In the genomic region with DNA sequence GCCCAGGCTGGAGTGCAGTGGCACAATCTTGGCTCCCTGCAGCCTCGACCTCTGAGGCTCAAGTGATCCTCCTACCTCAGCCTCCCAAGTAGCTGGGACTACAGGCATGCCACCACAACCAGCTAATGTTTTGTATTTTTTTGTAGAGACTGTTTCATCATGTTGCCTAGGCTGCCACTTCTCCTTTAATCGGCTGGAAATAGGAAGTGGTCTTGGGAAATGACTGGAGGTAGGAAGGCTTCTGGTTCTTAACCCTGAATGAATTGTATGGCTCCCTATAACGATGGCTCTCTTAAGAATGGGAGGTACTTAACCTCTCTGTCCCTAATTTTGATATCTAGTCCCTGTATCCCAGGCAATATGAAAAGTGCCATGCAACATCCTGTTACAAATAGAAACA, we compare ENCODE assay signal across 19 cellular contexts.
DNase-seq lines count a peak whose midpoint lies in the region; ATAC-seq lines count a peak whose summit lies in the region.
"Had no signal": no experiment of that assay in that cellular context is flagged by ENCODE, and none has a peak within 500 bp of the region (broad histone marks: within the 10 kb centered on the region; RNA-seq: fewer than 3 reads in every experiment).

No MANE protein-coding gene starts in this region.

- peaks cover 17% of the 10 kb centered on the region for H3K4me1 Mint-ChIP-seq in dendritic cell treated with granulocyte-macrophage colony-stimulating factor and Interleukin-4, amounts not matched to agents 40 ng/mL and 50 ng/mL, for 4 days (ENCODE audit: low read depth)
- H3K4me1 Mint-ChIP-seq: B cell had no signal

- peak; percentile 75 for DNase-seq in SIG-M5 treated with dmso at 0.1 percent for 504 hours (lab: John Stamatoyannopoulos, UW; ENCODE audit: unreplicated experiment)
- DNase-seq in SIG-M5 (lab: John Stamatoyannopoulos, UW): no peak
- DNase-seq in NOMO-1 treated with dmso at 0.1 percent for 144 hours (lab: John Stamatoyannopoulos, UW; ENCODE audit: unreplicated experiment): peak; percentile 12
- no peak for DNase-seq in RPMI8226
- no peak for DNase-seq in NCI-H1092 treated with DMSO at 0.1 percent for 48 hours (lab: John Stamatoyannopoulos, UW)
- DNase-seq: Calu3; CD4-positive, alpha-beta T cell; H9; NCI-H1105 treated with DMSO at 0.1 percent for 48 hours; NCI-H1694; NCI-H510A; NCI-H748 treated with DMSO at 0.1 percent for 48 hours; T-helper 1 cell had no signal

- ATAC-seq in esophagus mucosa: no peak
- no peak for ATAC-seq in HG03095 (IDR thresholded peaks at IDR 0.05; ENCODE audit: unreplicated experiment)
- ATAC-seq: GM12878, Panc1 had no signal

- no peaks in the 10 kb centered on the region for H3K36me3 Mint-ChIP-seq in dendritic cell treated with granulocyte-macrophage colony-stimulating factor and Interleukin-4, amounts not matched to agents 40 ng/mL and 50 ng/mL, for 4 days (ENCODE audit: low read depth)

- H3K27me3 Mint-ChIP-seq in dendritic cell treated with granulocyte-macrophage colony-stimulating factor and Interleukin-4, amounts not matched to agents 40 ng/mL and 50 ng/mL, for 4 days: no peaks in the 10 kb centered on the region
- H3K27me3 Mint-ChIP-seq: CD4-positive, alpha-beta T cell had no signal

- H3K27ac Mint-ChIP-seq in dendritic cell treated with granulocyte-macrophage colony-stimulating factor and Interleukin-4, amounts not matched to agents 40 ng/mL and 50 ng/mL, for 4 days: peak overlapping the region; percentile 68
- H3K27ac Mint-ChIP-seq: B cell; CD4-positive, alpha-beta T cell; H9 had no signal

- no peak overlapping the region for H3K4me3 Mint-ChIP-seq in dendritic cell treated with granulocyte-macrophage colony-stimulating factor and Interleukin-4, amounts not matched to agents 40 ng/mL and 50 ng/mL, for 4 days
- H3K4me3 Mint-ChIP-seq: B cell; CD4-positive, alpha-beta T cell; H9 had no signal

- intact Hi-C loops in dendritic cell treated with granulocyte-macrophage colony-stimulating factor and Interleukin-4, amounts not matched to agents 40 ng/mL and 50 ng/mL, for 4 days (cut with micrococcal nuclease): no loop called here

- H3K9me3 Mint-ChIP-seq in dendritic cell treated with granulocyte-macrophage colony-stimulating factor and Interleukin-4, amounts not matched to agents 40 ng/mL and 50 ng/mL, for 4 days: no peaks in the 10 kb centered on the region
- H3K9me3 Mint-ChIP-seq: CD4-positive, alpha-beta T cell; H9 had no signal

Comparison
In these comparisons a context has a peak if more than half of its experiments do, and no peak if none do; other contexts are left out.
1. DNase-seq: peak in SIG-M5 treated with dmso at 0.1 percent for 504 hours (single experiment) and NOMO-1 treated with dmso at 0.1 percent for 144 hours (single experiment); none in SIG-M5 (single experiment), RPMI8226 (single experiment) and NCI-H1092 treated with DMSO at 0.1 percent for 48 hours (single experiment).